11 cellular contexts compared by ENCODE assay signal in genomic region chr7:40221836-40222235, GRCh38.
A peak's percentile ranks its signal among the peaks of the same experiment; 100 is the strongest.
DNase-seq lines count a peak whose midpoint lies in the region; ATAC-seq, FAIRE-seq and TF ChIP-seq lines count a peak whose summit lies in the region.
"Had no signal": no experiment of that assay in that cellular context is flagged by ENCODE, and none has a peak within 500 bp of the region (broad histone marks: within the 10 kb centered on the region; RNA-seq: fewer than 3 reads in every experiment).

No MANE protein-coding gene starts in this region.

- H3K4me2 ChIP-seq in endothelial cell of umbilical vein (ENCODE audit: insufficient read depth, low read length): no peak overlapping the region

- dilution Hi-C loops in endothelial cell of umbilical vein (cut with MboI; ENCODE audit: extremely low pct_ligation_motif_present, low sequenced_read_pairs): no loop called here

- CTCF ChIA-PET in endothelial cell of umbilical vein (lab: Charles Lee): interaction anchor here (0.9 to 3.5 kb wide), 5 partner anchors 11 to 383 kb away, joined by 3 to 38 read pairs (median 4); no protein-coding TSS in a partner anchor

- peak; percentile 28 for FAIRE-seq in endothelial cell of umbilical vein (lab: Jason Lieb, UNC)

- intact Hi-C loops in endothelial cell of umbilical vein (cut with micrococcal nuclease) (loop anchor here (2.0 kb wide), 1 partner anchor 77 kb away; no protein-coding TSS in a partner anchor), posterior cingulate gyrus (cut with DNase I) (no loop called here)

- peak overlapping the region; percentile 36 for H3K9ac ChIP-seq in endothelial cell of umbilical vein (replicated peaks; ENCODE audit: extremely low read depth, insufficient read depth, low read length)

- H3K9me1 ChIP-seq in endothelial cell of umbilical vein (replicated peaks; ENCODE audit: control insufficient read depth, extremely low read depth, insufficient read depth, low read length): no peaks in the 10 kb centered on the region

- H3K4me3 ChIP-seq in AG09309 (ENCODE audit: control insufficient read depth, low read depth, low read length) (no peak overlapping the region), endothelial cell of umbilical vein (replicated peaks in 1 of 3; ENCODE audit: insufficient read depth in 1 of 3, low read depth in 1 of 3, low read length in 3 of 3) (no peak overlapping the region)
- H3K4me3 ChIP-seq: ovary had no signal

- H3K36me3 ChIP-seq in endothelial cell of umbilical vein (ENCODE audit: control insufficient read depth in 2 of 2, extremely low read depth in 1 of 2, insufficient read depth in 2 of 2, low read length in 2 of 2): no peaks in the 10 kb centered on the region
- H3K36me3 ChIP-seq: ovary had no signal

- H3K79me2 ChIP-seq in endothelial cell of umbilical vein (ENCODE audit: control insufficient read depth, insufficient read depth, low read length): no peaks in the 10 kb centered on the region

- DNase-seq in AG09309 (ENCODE audit: low read depth) (peak; percentile 87), NCI-H226 (peak; percentile 95), endothelial cell of umbilical vein (ENCODE audit: low read depth, low spot score) (no peak), myocyte (ENCODE audit: low read depth) (peak; percentile 93), posterior cingulate gyrus (no peak)
- DNase-seq in stimulated activated CD4-positive, alpha-beta T cell treated with anti-CD3 and anti-CD28 coated beads, Interleukin-15, amount 100 ng/mL, for 24 hours: no peak
- DNase-seq: COR-L47, cortex of kidney, ovary had no signal

- no peaks in the 10 kb centered on the region for H3K9me3 ChIP-seq in endothelial cell of umbilical vein (replicated peaks; ENCODE audit: control insufficient read depth, insufficient read depth, low read length)
- H3K9me3 ChIP-seq: ovary had no signal

- peak overlapping the region; percentile 67 for H3K27ac ChIP-seq in endothelial cell of umbilical vein (ENCODE audit: insufficient read depth, low read depth, low read length)
- H3K27ac ChIP-seq: ovary had no signal

- H2AFZ ChIP-seq in endothelial cell of umbilical vein (ENCODE audit: low read depth, low read length): no peak overlapping the region

- TF ChIP-seq CTCF in AG09309 (IDR thresholded peaks at IDR 0.05; ENCODE audit: control insufficient read depth, insufficient read depth, low read depth, low read length, missing control alignments) (no peak), endothelial cell of umbilical vein (IDR thresholded peaks at IDR 0.05; ENCODE audit: extremely low read depth in 1 of 2, insufficient read depth in 1 of 2, low read depth in 1 of 2, low read length in 2 of 2) (no peak)

- H4K20me1 ChIP-seq in endothelial cell of umbilical vein (replicated peaks; ENCODE audit: control insufficient read depth, extremely low read depth, insufficient read depth, low read length): no peaks in the 10 kb centered on the region

- ATAC-seq in HG03135 (IDR thresholded peaks at IDR 0.05; ENCODE audit: unreplicated experiment): no peak
- no peak for ATAC-seq in HG02623 (IDR thresholded peaks at IDR 0.05; ENCODE audit: unreplicated experiment)

- H3K27me3 ChIP-seq in endothelial cell of umbilical vein (ENCODE audit: control insufficient read depth in 2 of 2, insufficient read depth in 2 of 2, low read length in 2 of 2): no peaks in the 10 kb centered on the region
- H3K27me3 ChIP-seq: ovary had no signal

- TF ChIP-seq POLR2A in endothelial cell of umbilical vein (IDR thresholded peaks at IDR 0.05; ENCODE audit: low read depth, low read length): no peak

- POLR2A ChIA-PET in endothelial cell of umbilical vein (lab: Charles Lee): no interaction called here

- H3K4me1 ChIP-seq in endothelial cell of umbilical vein (ENCODE audit: control insufficient read depth, extremely low read depth, insufficient read depth, low read length): peaks cover 19% of the 10 kb centered on the region

- BruUV-seq in endothelial cell of umbilical vein (replicated peaks; lab: Mats Ljungman, UMichigan): no TSS peak

TF ChIP-seq in endothelial cell of umbilical vein, 7 proteins besides CTCF, POLR2A, EP300 and RAD21:
- peak; percentile 58 for TF ChIP-seq POLR2AphosphoS5 (IDR thresholded peaks at IDR 0.05; ENCODE audit: insufficient read depth, low read depth, low read length)
- peak; percentile 73 for TF ChIP-seq FOS (IDR thresholded peaks at IDR 0.05; ENCODE audit: borderline replicate concordance, insufficient read depth, low read length)
- no peak for TF ChIP-seq EZH2 (IDR thresholded peaks at IDR 0.05; ENCODE audit: borderline replicate concordance, low read depth, low read length, severe bottlenecking)
TF ChIP-seq in endothelial cell of umbilical vein: peak in this region for 2.

Comparison
In these comparisons a context has a peak if more than half of its experiments do, and no peak if none do; other contexts are left out.
1. DNase-seq: peak in AG09309 (single experiment), NCI-H226 (single experiment) and myocyte (single experiment); none in endothelial cell of umbilical vein (single experiment), stimulated activated CD4-positive, alpha-beta T cell treated with anti-CD3 and anti-CD28 coated beads, Interleukin-15, amount 100 ng/mL, for 24 hours (single experiment) and posterior cingulate gyrus (0 of 10).